Comparison of ENCODE assay signal across 8 cellular contexts in the genomic region with DNA sequence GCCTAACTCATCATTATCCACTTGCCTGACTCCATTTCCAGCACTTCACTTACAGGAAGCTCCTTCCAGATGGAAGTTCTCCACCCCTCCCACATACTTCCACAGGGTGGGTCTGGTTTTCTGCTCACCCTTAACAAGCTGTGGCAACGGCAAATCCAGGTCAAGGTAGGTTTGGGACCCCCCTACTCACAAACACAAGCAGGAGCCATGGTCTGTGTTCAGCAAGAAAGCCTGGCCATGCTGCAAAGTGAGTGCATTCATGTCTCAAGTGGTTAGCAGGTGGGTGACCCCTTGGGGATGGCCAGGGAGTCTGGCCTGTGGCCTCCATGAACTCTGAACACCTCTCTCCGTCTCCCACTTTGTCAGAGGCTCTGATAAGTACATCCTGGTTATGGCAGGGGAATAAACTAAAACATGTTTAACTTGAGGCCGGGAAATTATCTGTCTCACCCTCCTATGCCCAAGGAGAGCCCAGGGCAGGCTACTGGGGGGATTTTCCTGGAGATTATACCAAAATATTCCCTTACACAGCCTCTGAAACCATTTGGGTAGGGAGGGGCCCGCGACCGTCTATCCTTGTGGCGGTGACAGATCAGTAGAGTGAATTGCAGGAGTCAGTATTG. TPM values are rescaled to one million over a fixed set of nuclear protein-coding genes. Genes with fewer than 3 reads are reported as not detected.
DNase-seq lines count a peak whose midpoint lies in the region; ATAC-seq and TF ChIP-seq lines count a peak whose summit lies in the region.

No MANE protein-coding gene starts in this region.

- peaks cover 55% of the 10 kb centered on the region for H3K79me2 ChIP-seq in SU-DHL-6 (ENCODE audit: insufficient read depth, low read length)
- H3K79me2 ChIP-seq in fibroblast of lung (ENCODE audit: control insufficient read depth, insufficient read depth, low read length), result peaks cover 26% of the 10 kb centered on the region

- H3K9me3 Mint-ChIP-seq in progenitor cell of endocrine pancreas (ENCODE audit: low read depth), result no peaks in the 10 kb centered on the region

- H3K9ac ChIP-seq in SU-DHL-6 (ENCODE audit: low read length) (peak overlapping the region; percentile 98), fibroblast of lung (ENCODE audit: insufficient read depth, low read length) (peak overlapping the region; percentile 94)

- H3K9me2 ChIP-seq in SU-DHL-6 (replicated peaks; ENCODE audit: insufficient read depth, low read length), result no peaks in the 10 kb centered on the region

- no peaks in the 10 kb centered on the region for H3K27me3 ChIP-seq in GM06990 (replicated peaks; ENCODE audit: control insufficient read depth, insufficient read depth, low read length)
- no peaks in the 10 kb centered on the region for H3K27me3 ChIP-seq in SU-DHL-6 (ENCODE audit: low read length)
- no peaks in the 10 kb centered on the region for H3K27me3 ChIP-seq in fibroblast of lung (ENCODE audit: control insufficient read depth, insufficient read depth, low read length)

- peak overlapping the region; percentile 64 for H3K27ac ChIP-seq in SU-DHL-6 (ENCODE audit: low read depth, low read length)
- peak overlapping the region; percentile 92 for H3K27ac ChIP-seq in fibroblast of lung (ENCODE audit: insufficient read depth, low read length)

- H3K27ac Mint-ChIP-seq in progenitor cell of endocrine pancreas, result peak overlapping the region; percentile 90

- peak overlapping the region; percentile 96 for H3K4me2 ChIP-seq in SU-DHL-6 (ENCODE audit: low read depth, low read length, poor library complexity, severe bottlenecking)
- peak overlapping the region; percentile 94 for H3K4me2 ChIP-seq in fibroblast of lung (ENCODE audit: extremely low read depth, insufficient read depth, low read length)

- H3K36me3 Mint-ChIP-seq in progenitor cell of endocrine pancreas (ENCODE audit: insufficient read depth), result peaks cover 1% of the 10 kb centered on the region

- no peak for ATAC-seq in HG02763 (IDR thresholded peaks at IDR 0.05; ENCODE audit: unreplicated experiment)
- ATAC-seq in HG03457 (IDR thresholded peaks at IDR 0.05; ENCODE audit: unreplicated experiment), result no peak
- ATAC-seq in GM19467 (IDR thresholded peaks at IDR 0.05; ENCODE audit: unreplicated experiment), result no peak
- ATAC-seq in HG03039 (IDR thresholded peaks at IDR 0.05; ENCODE audit: unreplicated experiment), result no peak

- H3K4me1 ChIP-seq in fibroblast of lung (ENCODE audit: control insufficient read depth, extremely low read depth, insufficient read depth, low read length), result peaks cover 9% of the 10 kb centered on the region

- H3K4me3 ChIP-seq in GM06990 (replicated peaks; ENCODE audit: low read depth, low read length), result peak overlapping the region; percentile 73
- peak overlapping the region; percentile 79 for H3K4me3 ChIP-seq in SU-DHL-6 (ENCODE audit: insufficient read depth, low read length, poor library complexity, severe bottlenecking)
- peak overlapping the region; percentile 63 to 86 (median 84) for H3K4me3 ChIP-seq in fibroblast of lung (replicated peaks in 1 of 4; ENCODE audit: control extremely low read depth in 1 of 4, insufficient read depth in 1 of 4, low read depth in 3 of 4, low read length in 4 of 4)

- DNase-seq in GM06990 (ENCODE audit: extremely low read depth, insufficient read length), result no peak
- no peak for DNase-seq in fibroblast of lung (ENCODE audit: low read depth in 2 of 2)
- DNase-seq in progenitor cell of endocrine pancreas (ENCODE audit: low spot score, unreplicated experiment), result no peak

- H3K4me1 Mint-ChIP-seq in progenitor cell of endocrine pancreas (ENCODE audit: low read depth), result peaks cover 18% of the 10 kb centered on the region

- H3K36me3 ChIP-seq in GM06990 (ENCODE audit: control insufficient read depth, insufficient read depth, low read length) (no peaks in the 10 kb centered on the region), SU-DHL-6 (ENCODE audit: low read length) (no peaks in the 10 kb centered on the region), fibroblast of lung (ENCODE audit: control insufficient read depth, insufficient read depth, low read length) (no peaks in the 10 kb centered on the region)

- H3K4me3 Mint-ChIP-seq in progenitor cell of endocrine pancreas (ENCODE audit: low read depth), result peak overlapping the region; percentile 79

- TF ChIP-seq CTCF in GM06990 (IDR thresholded peaks at IDR 0.05; ENCODE audit: insufficient read depth, low read length, poor library complexity, severe bottlenecking) (no peak), SU-DHL-6 (IDR thresholded peaks at IDR 0.05; ENCODE audit: insufficient read depth, low read length, poor library complexity, severe bottlenecking) (no peak), fibroblast of lung (conservative IDR thresholded peaks at IDR 0.05 in 1 of 2, IDR thresholded peaks at IDR 0.05 in 1 of 2; ENCODE audit: low read depth in 1 of 2, low read length in 2 of 2) (no peak), progenitor cell of endocrine pancreas (IDR thresholded peaks at IDR 0.05; ENCODE audit: unreplicated experiment) (no peak)

- H4K20me1 ChIP-seq in SU-DHL-6 (ENCODE audit: low read depth, low read length), result no peaks in the 10 kb centered on the region
- no peaks in the 10 kb centered on the region for H4K20me1 ChIP-seq in fibroblast of lung (ENCODE audit: control insufficient read depth, extremely low read depth, insufficient read depth, low read length)

- H3K9me3 ChIP-seq in SU-DHL-6 (ENCODE audit: insufficient read depth, low read length) (no peaks in the 10 kb centered on the region), fibroblast of lung (ENCODE audit: control insufficient read depth, insufficient read depth, low read depth, low read length) (no peaks in the 10 kb centered on the region)

- H3K27me3 Mint-ChIP-seq in progenitor cell of endocrine pancreas, result peaks cover 18% of the 10 kb centered on the region

- H2AFZ ChIP-seq in SU-DHL-6 (ENCODE audit: low read depth, low read length, severe bottlenecking) (peak overlapping the region; percentile 81), fibroblast of lung (ENCODE audit: low read length) (peak overlapping the region; percentile 37)

- peaks cover 28% of the 10 kb centered on the region for H3F3A ChIP-seq in SU-DHL-6 (ENCODE audit: insufficient read depth)

RNA-seq across cellular contexts. Expression of a gene that starts 0.8 kb away (rescaled TPM):
- total RNA-seq in fibroblast of lung (86.5 and 93.5 TPM in 2 replicates), progenitor cell of endocrine pancreas (40.0 and 66.8 TPM in 2 replicates)
- polyA plus RNA-seq in fibroblast of lung, result 119 and 135 TPM in 2 replicates
- polyA plus RNA-seq in fibroblast of lung (2012), result 44.9 and 46.1 TPM in 2 replicates
- 562 and 600 TPM in 2 replicates for polyA minus RNA-seq in fibroblast of lung (ENCODE audit: low replicate concordance)
